Comparison of ENCODE assay signal across 1 cellular context in the genomic region with DNA sequence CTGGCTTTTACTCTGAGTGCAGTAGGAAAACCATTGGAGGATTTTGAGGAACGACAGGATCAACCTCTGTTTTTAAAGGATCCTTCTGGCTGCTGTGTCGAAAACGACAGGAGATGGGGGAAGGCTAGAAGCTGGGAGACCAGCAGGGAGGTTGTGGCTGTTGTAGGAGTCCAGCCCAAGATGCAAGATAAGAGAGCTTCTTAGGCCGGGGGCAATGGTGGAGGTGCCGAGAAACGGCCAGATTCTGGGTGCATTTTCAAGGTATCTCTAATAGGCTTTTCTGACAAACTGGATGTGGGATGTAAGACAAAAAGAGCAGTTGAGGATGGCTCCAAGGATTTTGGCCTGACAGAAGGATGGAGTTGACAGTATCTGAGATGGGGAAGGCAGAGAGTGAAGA.
TF ChIP-seq lines count a peak whose summit lies in the region.

No MANE protein-coding gene starts in this region.

TF ChIP-seq in GM12878, 131 proteins besides CTCF, POLR2A, EP300 and RAD21:
- 0 out of 2 replicates have a peak, but pooled peaks have one; percentile 42 for TF ChIP-seq MTA3 (IDR thresholded peaks at IDR 0.05; ENCODE audit: borderline replicate concordance, low read length)
- TF ChIP-seq SUZ12 (IDR thresholded peaks at IDR 0.05; ENCODE audit: unreplicated experiment) = no peak
- TF ChIP-seq SMAD5 (IDR thresholded peaks at IDR 0.05; ENCODE audit: low read depth) = no peak
TF ChIP-seq in GM12878: peak in this region for 1.
